Comparison of ENCODE assay signal across 8 cellular contexts in genomic region chr11:95230054-95231034, GRCh38. TPM values are rescaled to one million over a fixed set of nuclear protein-coding genes. Genes with fewer than 3 reads are reported as not detected.
A peak's percentile ranks its signal among the peaks of the same experiment; 100 is the strongest.
DNase-seq lines count a peak whose midpoint lies in the region; ATAC-seq and TF ChIP-seq lines count a peak whose summit lies in the region.

No MANE protein-coding gene starts in this region.

- ATAC-seq in GM21737 (IDR thresholded peaks at IDR 0.05; ENCODE audit: unreplicated experiment) (peak; percentile 6), thoracic aorta (ENCODE audit: insufficient number of reproducible peaks, low FRiP score, low read depth) (no peak)
- peak; percentile 2 for ATAC-seq in activated CD8-positive, alpha-beta T cell treated with anti-CD3 and anti-CD28 coated beads, Interleukin-2, amount 10 ng/mL, durations not matched to agents 7 days and 5 days

- DNase-seq in DMS79 treated with DMSO at 0.1 percent for 48 hours (lab: John Stamatoyannopoulos, UW) (peak; percentile 67), LHCN-M2 (ENCODE audit: low read depth) (peak; percentile 9), epithelial cell of esophagus (ENCODE audit: low read depth) (peak; percentile 27), midbrain (lab: John Stamatoyannopoulos, UW) (peak; percentile 50), thoracic aorta (ENCODE audit: low spot score) (no peak), NCI-H1694 (lab: John Stamatoyannopoulos, UW) (no peak)
- DNase-seq in activated CD8-positive, alpha-beta T cell treated with anti-CD3 and anti-CD28 coated beads, Interleukin-2, amount 10 ng/mL, durations not matched to agents 7 days and 5 days = peak; percentile 48

- peaks cover 2% of the 10 kb centered on the region for H3K27me3 Mint-ChIP-seq in activated CD8-positive, alpha-beta T cell treated with anti-CD3 and anti-CD28 coated beads, Interleukin-2, amount 10 ng/mL, durations not matched to agents 7 days and 5 days (ENCODE audit: low read depth)

- POLR2A ChIA-PET in activated CD8-positive, alpha-beta T cell treated with anti-CD3 and anti-CD28 coated beads, Interleukin-2, amount 10 ng/mL, durations not matched to agents 7 days and 5 days (lab: Charles Lee) = interaction anchor here (0.6 to 4.7 kb wide), 21 partner anchors 9 to 1159 kb away, joined by 3 to 72 read pairs (median 4); partner anchors contain the start of genes CCDC82, CEP57, ENDOD1 and FAM76B

- CTCF ChIA-PET in activated CD8-positive, alpha-beta T cell treated with anti-CD3 and anti-CD28 coated beads, Interleukin-2, amount 10 ng/mL, durations not matched to agents 7 days and 5 days (lab: Charles Lee) = interaction anchor here (0.7 to 5.7 kb wide), 22 partner anchors 24 to 532 kb away, joined by 3 to 112 read pairs (median 4); partner anchors contain the start of gene SRSF8

- peak overlapping the region; percentile 86 for H3K27ac Mint-ChIP-seq in activated CD8-positive, alpha-beta T cell treated with anti-CD3 and anti-CD28 coated beads, Interleukin-2, amount 10 ng/mL, durations not matched to agents 7 days and 5 days

- H3K36me3 Mint-ChIP-seq in activated CD8-positive, alpha-beta T cell treated with anti-CD3 and anti-CD28 coated beads, Interleukin-2, amount 10 ng/mL, durations not matched to agents 7 days and 5 days (ENCODE audit: low read depth) = peaks cover 13% of the 10 kb centered on the region

- peaks cover 2% of the 10 kb centered on the region for H3K9me3 Mint-ChIP-seq in activated CD8-positive, alpha-beta T cell treated with anti-CD3 and anti-CD28 coated beads, Interleukin-2, amount 10 ng/mL, durations not matched to agents 7 days and 5 days (ENCODE audit: insufficient read depth)

- no peaks in the 10 kb centered on the region for H3K9me3 ChIP-seq in thoracic aorta

- TF ChIP-seq CTCF in epithelial cell of esophagus (IDR thresholded peaks at IDR 0.05; ENCODE audit: insufficient read depth, low read depth, low read length, missing control alignments) (no peak), thoracic aorta (IDR thresholded peaks at IDR 0.05) (no peak)

- no peaks in the 10 kb centered on the region for H3K27me3 ChIP-seq in thoracic aorta (replicated peaks; ENCODE audit: insufficient read depth)

- peaks cover 53% of the 10 kb centered on the region for H3K4me1 Mint-ChIP-seq in activated CD8-positive, alpha-beta T cell treated with anti-CD3 and anti-CD28 coated beads, Interleukin-2, amount 10 ng/mL, durations not matched to agents 7 days and 5 days (ENCODE audit: low read depth)

- peak overlapping the region; percentile 86 for H3K4me3 ChIP-seq in epithelial cell of esophagus (ENCODE audit: low read length)
- peak overlapping the region; percentile 97 for H3K4me3 ChIP-seq in thoracic aorta

- no peak overlapping the region for H3K4me3 Mint-ChIP-seq in activated CD8-positive, alpha-beta T cell treated with anti-CD3 and anti-CD28 coated beads, Interleukin-2, amount 10 ng/mL, durations not matched to agents 7 days and 5 days

- H3K4me1 ChIP-seq in thoracic aorta (ENCODE audit: control insufficient read depth in 1 of 2, low read depth in 2 of 2) = peaks cover 28 to 30% of the 10 kb centered on the region in 2 donors

- H3K27ac ChIP-seq in thoracic aorta = peak overlapping the region in 1 of 2 donors; percentile 68

- H3K36me3 ChIP-seq in thoracic aorta = no peaks in the 10 kb centered on the region

RNA-seq across cellular contexts. Expression of gene SESN3, which starts 0.7 kb away (rescaled TPM):
- total RNA-seq in LHCN-M2 (2014; rRNA removed) = 0.83 and 1.4 TPM in 2 replicates
- 0.12 TPM for polyA plus RNA-seq in LHCN-M2 (2012)
- 10 to 100 TPM; 29.1 to 31.5 TPM for total RNA-seq in activated CD8-positive, alpha-beta T cell treated with anti-CD3 and anti-CD28 coated beads, Interleukin-2, amount 10 ng/mL, durations not matched to agents 7 days and 5 days
- 10 to 100 TPM; 37.9 to 41.3 TPM for total RNA-seq in thoracic aorta

Comparison
In these comparisons a context has a peak if more than half of its experiments do, and no peak if none do; other contexts are left out.
1. DNase-seq: peak in DMS79 treated with DMSO at 0.1 percent for 48 hours (single experiment), LHCN-M2 (single experiment), activated CD8-positive, alpha-beta T cell treated with anti-CD3 and anti-CD28 coated beads, Interleukin-2, amount 10 ng/mL, durations not matched to agents 7 days and 5 days (single experiment), epithelial cell of esophagus (single experiment) and midbrain (single experiment); none in thoracic aorta (single experiment) and NCI-H1694 (single experiment).
2. RNA of gene SESN3, which starts 0.7 kb away (total RNA-seq): 37.9 to 41.3 TPM in thoracic aorta and 29.1 to 31.5 TPM in activated CD8-positive, alpha-beta T cell treated with anti-CD3 and anti-CD28 coated beads, Interleukin-2, amount 10 ng/mL, durations not matched to agents 7 days and 5 days; 0.83 to 1.4 TPM in LHCN-M2; every median in the first group is over 10 times any median in the second.